Comparison of ENCODE assay signal across 16 cellular contexts in the genomic region with DNA sequence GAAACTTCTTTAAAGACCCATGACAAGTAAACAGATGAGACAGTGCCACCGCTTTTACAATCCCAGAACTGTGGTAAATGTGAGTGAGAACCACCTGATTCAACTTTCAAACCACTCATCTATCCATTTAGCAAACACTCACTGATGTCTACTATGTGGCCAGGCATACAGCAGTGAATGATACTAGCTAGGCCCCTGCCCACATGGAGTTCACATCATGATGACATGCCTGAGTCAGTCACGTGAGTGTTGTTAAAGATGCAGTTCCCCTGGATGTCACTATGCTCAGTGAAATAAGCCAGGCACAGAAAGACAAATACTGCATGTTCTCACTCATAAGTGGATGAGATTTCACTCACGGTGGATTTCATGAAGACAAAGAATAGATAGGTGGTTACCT. TPM values are rescaled to one million over a fixed set of nuclear protein-coding genes. Genes with fewer than 3 reads are reported as not detected.
DNase-seq lines count a peak whose midpoint lies in the region; ATAC-seq and TF ChIP-seq lines count a peak whose summit lies in the region.
"Had no signal": no experiment of that assay in that cellular context is flagged by ENCODE, and none has a peak within 500 bp of the region (broad histone marks: within the 10 kb centered on the region; RNA-seq: fewer than 3 reads in every experiment).

No MANE protein-coding gene starts in this region.

- peaks cover 3% of the 10 kb centered on the region; the same call in 1 of the 2 replicates for H4K20me1 ChIP-seq in IMR-90 (ENCODE audit: insufficient read depth, low read length)

- no peak overlapping the region for H3K4ac ChIP-seq in IMR-90 (ENCODE audit: low read depth, low read length)
- no peak overlapping the region for H3K4ac ChIP-seq in trophoblast cell (ENCODE audit: low read depth, low read length)

- H4K8ac ChIP-seq in IMR-90 (ENCODE audit: low read depth in 2 of 2, low read length in 2 of 2) = no peak overlapping the region
- H4K8ac ChIP-seq in trophoblast cell (ENCODE audit: low read depth, low read length) = no peak overlapping the region

- H3K9me1 ChIP-seq in IMR-90 (ENCODE audit: insufficient read depth, low read length) = peaks cover 13% of the 10 kb centered on the region; the same call in 1 of the 2 replicates

- H3K79me2 ChIP-seq in trophoblast cell (ENCODE audit: control insufficient read depth, insufficient read depth, low read length, poor library complexity) = no peaks in the 10 kb centered on the region

- TF ChIP-seq CTCF in IMR-90 (conservative IDR thresholded peaks at IDR 0.05; ENCODE audit: low read depth, low read length) = no peak
- no peak for TF ChIP-seq CTCF in body of pancreas (IDR thresholded peaks at IDR 0.05)

- CTCF ChIA-PET in IMR-90 (lab: Yijun Ruan, JAX) = interaction anchor here (1.3 kb wide), 1 partner anchor 17 kb away, joined by 3 read pairs; no protein-coding TSS in a partner anchor

- H3K23ac ChIP-seq in IMR-90 (ENCODE audit: low read depth, low read length) (no peak overlapping the region; the same call in 1 of the 2 replicates), trophoblast cell (ENCODE audit: low read length) (no peak overlapping the region)

- no peaks in the 10 kb centered on the region for H3K27me3 Mint-ChIP-seq in activated T-helper 2 cell treated with anti-CD3 and anti-CD28 coated beads, Interferon-gamma antibody, Interleukin-2, Interleukin-4, amounts not matched to agents 10 μg/mL and 5 μg/mL and 100 μg/mL, durations not matched to agents 14 hours and 24 hours and 36 hours (ENCODE audit: low read depth)
- H3K27me3 Mint-ChIP-seq: stimulated activated memory B cell treated with anti-CD40 and anti-IgM and Interleukin-4, amounts not matched to agents 10 μg/mL and 1 μg/mL and 100 μg/mL, for 72 hours had no signal

- H3K4me1 ChIP-seq in IMR-90 (ENCODE audit: control insufficient read depth, insufficient read depth, low read length) (peaks cover 5% of the 10 kb centered on the region), trophoblast cell (ENCODE audit: control insufficient read depth in 1 of 2, insufficient read depth in 2 of 2, low read length in 2 of 2) (peaks cover 0 to 5% of the 10 kb centered on the region in 2 experiments), body of pancreas (no peaks in the 10 kb centered on the region)
- H3K4me1 ChIP-seq: BLaER1 had no signal

- no peak overlapping the region for H2BK12ac ChIP-seq in trophoblast cell (ENCODE audit: low read length)

- intact Hi-C loops in IMR-90 (cut with micrococcal nuclease) (no loop called here), body of pancreas (cut with DNase I) (no loop called here)
- intact Hi-C loops in activated T-helper 2 cell treated with anti-CD3 and anti-CD28 coated beads, Interferon-gamma antibody, Interleukin-2, Interleukin-4, amounts not matched to agents 10 μg/mL and 5 μg/mL and 100 μg/mL, durations not matched to agents 14 hours and 24 hours and 36 hours (cut with micrococcal nuclease) = no loop called here

- no peaks in the 10 kb centered on the region for H3K9me3 Mint-ChIP-seq in activated naive CD4-positive, alpha-beta T cell treated with anti-CD3 and anti-CD28 coated beads, Interleukin-2, amount 50 U/mL, for 72 hours
- H3K9me3 Mint-ChIP-seq in activated T-helper 2 cell treated with anti-CD3 and anti-CD28 coated beads, Interferon-gamma antibody, Interleukin-2, Interleukin-4, amounts not matched to agents 10 μg/mL and 5 μg/mL and 100 μg/mL, durations not matched to agents 14 hours and 24 hours and 36 hours = no peaks in the 10 kb centered on the region
- H3K9me3 Mint-ChIP-seq: neural crest cell; stimulated activated memory B cell treated with anti-CD40 and anti-IgM and Interleukin-4, amounts not matched to agents 10 μg/mL and 1 μg/mL and 100 μg/mL, for 72 hours had no signal

- no TSS peak for BruUV-seq in IMR-90 (replicated peaks; lab: Mats Ljungman, UMichigan)

- no peak overlapping the region for H2AFZ ChIP-seq in IMR-90 (replicated peaks; ENCODE audit: low read length, poor library complexity)
- no peak overlapping the region for H2AFZ ChIP-seq in trophoblast cell (ENCODE audit: insufficient read depth, low read length, poor library complexity)

- peaks cover 16 to 35% of the 10 kb centered on the region in 2 experiments for H3K79me1 ChIP-seq in IMR-90 (ENCODE audit: low read depth in 1 of 2, low read length in 2 of 2)
- no peaks in the 10 kb centered on the region for H3K79me1 ChIP-seq in trophoblast cell (ENCODE audit: low read length)

- no peak overlapping the region for H3K18ac ChIP-seq in IMR-90 (ENCODE audit: low read depth, low read length)
- no peak overlapping the region for H3K18ac ChIP-seq in trophoblast cell (ENCODE audit: low read length)

- WGBS in IMR-90 (ENCODE audit: extremely low coverage in 2 of 2, insufficient read length in 1 of 2), 2 experiments = 80% methylated on average over 1 of the region's 3 CpGs; no CpG with 5 or more reads in 1 of the 2 experiments
- no CpG with 5 or more reads among the region's 3 CpGs for WGBS in trophoblast cell (ENCODE audit: extremely low coverage, insufficient coverage, insufficient read length)
- 76 to 79% methylated on average over 3 of the region's 3 CpGs for WGBS in body of pancreas, 2 donors

- no peak overlapping the region for H3K4me3 ChIP-seq in IMR-90 (ENCODE audit: insufficient read depth, low read depth, low read length)
- H3K4me3 ChIP-seq in trophoblast cell (ENCODE audit: low read depth, low read length) = no peak overlapping the region
- H3K4me3 ChIP-seq in body of pancreas = no peak overlapping the region
- H3K4me3 ChIP-seq: BLaER1, coronary artery, GM12878, lung had no signal

- POLR2A ChIA-PET in IMR-90 (lab: Charles Lee; ENCODE audit: unreplicated experiment) = no interaction called here

- H3K4me2 ChIP-seq in IMR-90 (ENCODE audit: low read depth, low read length) (no peak overlapping the region), trophoblast cell (ENCODE audit: low read length) (no peak overlapping the region)
- H3K4me2 ChIP-seq: BLaER1 had no signal

- no peaks in the 10 kb centered on the region for H3K9me3 ChIP-seq in IMR-90 (ENCODE audit: control insufficient read depth, insufficient read depth, low read length)
- no peaks in the 10 kb centered on the region for H3K9me3 ChIP-seq in trophoblast cell (ENCODE audit: insufficient read depth, low read depth, low read length)
- no peaks in the 10 kb centered on the region for H3K9me3 ChIP-seq in body of pancreas
- H3K9me3 ChIP-seq: BLaER1 had no signal

- TF ChIP-seq POLR2A in IMR-90 (IDR thresholded peaks at IDR 0.05; ENCODE audit: low read depth, low read length) = no peak
- no peak for TF ChIP-seq POLR2A in body of pancreas (IDR thresholded peaks at IDR 0.05)

- H3K4me1 Mint-ChIP-seq in activated T-helper 2 cell treated with anti-CD3 and anti-CD28 coated beads, Interferon-gamma antibody, Interleukin-2, Interleukin-4, amounts not matched to agents 10 μg/mL and 5 μg/mL and 100 μg/mL, durations not matched to agents 14 hours and 24 hours and 36 hours (ENCODE audit: low read depth) = peaks cover 7% of the 10 kb centered on the region

- DNase-seq in activated naive CD4-positive, alpha-beta T cell treated with anti-CD3 and anti-CD28 coated beads, Interleukin-2, amount 50 U/mL, for 72 hours (ENCODE audit: low spot score in 2 of 2) = no peak
- DNase-seq in activated naive CD4-positive, alpha-beta T cell (lab: John Stamatoyannopoulos, UW) = no peak
- DNase-seq in IMR-90 (peak; percentile 22), trophoblast cell (peak; percentile 11 to 27), body of pancreas (no peak), NCI-H2081 (lab: John Stamatoyannopoulos, UW) (no peak)
- no peak for DNase-seq in activated T-helper 2 cell treated with anti-CD3 and anti-CD28 coated beads, Interferon-gamma antibody, Interleukin-2, Interleukin-4, amounts not matched to agents 10 μg/mL and 5 μg/mL and 100 μg/mL, durations not matched to agents 14 hours and 24 hours and 36 hours (ENCODE audit: low spot score)
- DNase-seq: amygdala, EL, NCI-H1092 treated with DMSO at 0.1 percent for 48 hours had no signal

- no peak overlapping the region for H2BK120ac ChIP-seq in IMR-90 (ENCODE audit: low read depth, low read length)
- H2BK120ac ChIP-seq in trophoblast cell (ENCODE audit: insufficient read depth, low read length, poor library complexity) = no peak overlapping the region

- H3K27me3 ChIP-seq in IMR-90 (ENCODE audit: control insufficient read depth, insufficient read depth, low read length) (no peaks in the 10 kb centered on the region), trophoblast cell (ENCODE audit: insufficient read depth, low read length) (no peaks in the 10 kb centered on the region), body of pancreas (no peaks in the 10 kb centered on the region)
- H3K27me3 ChIP-seq: BLaER1 had no signal

- H2BK15ac ChIP-seq in IMR-90 (ENCODE audit: low read depth, low read length) = no peak overlapping the region

- no peak overlapping the region for H3K4me3 Mint-ChIP-seq in activated T-helper 2 cell treated with anti-CD3 and anti-CD28 coated beads, Interferon-gamma antibody, Interleukin-2, Interleukin-4, amounts not matched to agents 10 μg/mL and 5 μg/mL and 100 μg/mL, durations not matched to agents 14 hours and 24 hours and 36 hours (ENCODE audit: low read depth)
- H3K4me3 Mint-ChIP-seq: neural crest cell; stimulated activated memory B cell treated with anti-CD40 and anti-IgM and Interleukin-4, amounts not matched to agents 10 μg/mL and 1 μg/mL and 100 μg/mL, for 72 hours had no signal

- H3K36me3 ChIP-seq in IMR-90 (ENCODE audit: control insufficient read depth, insufficient read depth, low read length) (peaks cover 21% of the 10 kb centered on the region), trophoblast cell (ENCODE audit: control insufficient read depth in 1 of 2, insufficient read depth in 2 of 2, low read length in 2 of 2) (peaks cover 13 to 21% of the 10 kb centered on the region in 2 experiments), body of pancreas (replicated peaks in 1 of 2; ENCODE audit: insufficient read depth in 1 of 2, low read depth in 2 of 2) (peaks cover 4 to 6% of the 10 kb centered on the region in 2 donors)

- H2BK5ac ChIP-seq in IMR-90 (ENCODE audit: low read depth, low read length, poor library complexity, severe bottlenecking) = no peak overlapping the region
- H2BK5ac ChIP-seq in trophoblast cell (ENCODE audit: low read depth, low read length, poor library complexity) = no peak overlapping the region

- TF ChIP-seq RAD21 in IMR-90 (IDR thresholded peaks at IDR 0.05; ENCODE audit: low read length) = no peak

- H4K12ac ChIP-seq in trophoblast cell (ENCODE audit: low read depth, low read length) = no peak overlapping the region

- H3K9ac ChIP-seq in IMR-90 (ENCODE audit: low read depth, low read length) (no peak overlapping the region), trophoblast cell (ENCODE audit: low read length) (no peak overlapping the region)
- H3K9ac ChIP-seq: BLaER1 had no signal

- no peak overlapping the region for H3K56ac ChIP-seq in IMR-90 (ENCODE audit: extremely low read depth, insufficient read depth, low read length)

- dilution Hi-C loops in IMR-90 (cut with HindIII; ENCODE audit: low sequenced_read_pairs, unreplicated experiment) = no loop called here

- H3K14ac ChIP-seq in IMR-90 (replicated peaks; ENCODE audit: low read depth, low read length) (no peak overlapping the region), trophoblast cell (ENCODE audit: low read length) (no peak overlapping the region)

- H3K27ac ChIP-seq in IMR-90 (ENCODE audit: insufficient read depth, low read length) = no peak overlapping the region
- no peak overlapping the region for H3K27ac ChIP-seq in trophoblast cell (ENCODE audit: low read depth, low read length)
- H3K27ac ChIP-seq in body of pancreas = no peak overlapping the region
- H3K27ac ChIP-seq: BLaER1, coronary artery had no signal

- in situ Hi-C loops in IMR-90 (cut with MboI; ENCODE audit: low sequenced_read_pairs) = no loop called here

- H4K91ac ChIP-seq in IMR-90 (ENCODE audit: insufficient read depth, low read depth, low read length) (no peak overlapping the region), trophoblast cell (ENCODE audit: low read depth, low read length) (no peak overlapping the region)

- H2AK5ac ChIP-seq in IMR-90 (ENCODE audit: low read depth, low read length) (no peak overlapping the region), trophoblast cell (ENCODE audit: low read length) (no peak overlapping the region)

- H2BK20ac ChIP-seq in IMR-90 (ENCODE audit: low read depth, low read length) = no peak overlapping the region

- H3K27ac Mint-ChIP-seq in activated naive CD4-positive, alpha-beta T cell treated with anti-CD3 and anti-CD28 coated beads, Interleukin-2, amount 50 U/mL, for 72 hours = no peak overlapping the region
- H3K27ac Mint-ChIP-seq in activated T-helper 2 cell treated with anti-CD3 and anti-CD28 coated beads, Interferon-gamma antibody, Interleukin-2, Interleukin-4, amounts not matched to agents 10 μg/mL and 5 μg/mL and 100 μg/mL, durations not matched to agents 14 hours and 24 hours and 36 hours = peak overlapping the region; percentile 74
- H3K27ac Mint-ChIP-seq: stimulated activated memory B cell treated with anti-CD40 and anti-IgM and Interleukin-4, amounts not matched to agents 10 μg/mL and 1 μg/mL and 100 μg/mL, for 72 hours had no signal

- H4K5ac ChIP-seq in IMR-90 (ENCODE audit: low read depth, low read length) = no peak overlapping the region

- H2AK9ac ChIP-seq in IMR-90 (replicated peaks; ENCODE audit: low read depth, low read length, poor library complexity) = no peak overlapping the region

- peaks cover 6 to 30% of the 10 kb centered on the region in 2 donors for H3K36me3 Mint-ChIP-seq in activated naive CD4-positive, alpha-beta T cell treated with anti-CD3 and anti-CD28 coated beads, Interleukin-2, amount 50 U/mL, for 72 hours
- H3K36me3 Mint-ChIP-seq in activated T-helper 2 cell treated with anti-CD3 and anti-CD28 coated beads, Interferon-gamma antibody, Interleukin-2, Interleukin-4, amounts not matched to agents 10 μg/mL and 5 μg/mL and 100 μg/mL, durations not matched to agents 14 hours and 24 hours and 36 hours (ENCODE audit: low read depth) = peaks cover 60% of the 10 kb centered on the region

- ATAC-seq in activated naive CD4-positive, alpha-beta T cell treated with anti-CD3 and anti-CD28 coated beads, Interleukin-2, amount 50 U/mL, for 72 hours = peak; percentile 86 to 89
- ATAC-seq in IMR-90 (ENCODE audit: low read depth) (no peak), body of pancreas (no peak)
- ATAC-seq: GM12878; stimulated activated memory B cell treated with anti-CD40 and anti-IgM and Interleukin-4, amounts not matched to agents 10 μg/mL and 1 μg/mL and 100 μg/mL, for 72 hours had no signal

RNA-seq across cellular contexts. Expression of gene STX6, which starts 28.4 kb away (rescaled TPM):
- 10 to 100 TPM; 18.7 to 20.3 TPM for total RNA-seq in activated naive CD4-positive, alpha-beta T cell treated with anti-CD3 and anti-CD28 coated beads, Interleukin-2, amount 50 U/mL, for 72 hours
- total RNA-seq in IMR-90 (2012; rRNA removed) (31.4 and 38.0 TPM in 2 replicates), body of pancreas (10 to 100 TPM in 1 of 2 donors, 1 to 10 TPM in 1; 8.6 to 10.9 TPM)
- 14.5 and 16.0 TPM in 2 replicates for polyA plus RNA-seq in IMR-90 (2012; rRNA removed)
- 8.8 and 10.4 TPM in 2 replicates for polyA plus RNA-seq in IMR-90 (2012; cell fraction: cytosol; rRNA removed)
- 7.2 and 15.5 TPM in 2 replicates for polyA plus RNA-seq in IMR-90 (2012; cell fraction: nucleus; rRNA removed; ENCODE audit: low replicate concordance)
- 31.2 and 31.4 TPM in 2 replicates for total RNA-seq in activated T-helper 2 cell treated with anti-CD3 and anti-CD28 coated beads, Interferon-gamma antibody, Interleukin-2, Interleukin-4, amounts not matched to agents 10 μg/mL and 5 μg/mL and 100 μg/mL, durations not matched to agents 14 hours and 24 hours and 36 hours
- polyA plus RNA-seq in trophoblast cell (2013) = 11.1 and 11.2 TPM in 2 replicates

RNA-seq across cellular contexts. Expression of gene MR1, which starts 39.5 kb away (rescaled TPM):
- total RNA-seq in activated naive CD4-positive, alpha-beta T cell treated with anti-CD3 and anti-CD28 coated beads, Interleukin-2, amount 50 U/mL, for 72 hours = 10 to 100 TPM; 13.5 to 27.4 TPM
- 5.0 and 6.1 TPM in 2 replicates for total RNA-seq in IMR-90 (2012; rRNA removed)
- 5.0 and 6.0 TPM in 2 replicates for polyA plus RNA-seq in IMR-90 (2012; rRNA removed)
- 2.1 and 3.4 TPM in 2 replicates for polyA plus RNA-seq in IMR-90 (2012; cell fraction: cytosol; rRNA removed)
- 1.8 and 4.0 TPM in 2 replicates for polyA plus RNA-seq in IMR-90 (2012; cell fraction: nucleus; rRNA removed; ENCODE audit: low replicate concordance)
- 13.8 and 18.2 TPM in 2 replicates for total RNA-seq in activated T-helper 2 cell treated with anti-CD3 and anti-CD28 coated beads, Interferon-gamma antibody, Interleukin-2, Interleukin-4, amounts not matched to agents 10 μg/mL and 5 μg/mL and 100 μg/mL, durations not matched to agents 14 hours and 24 hours and 36 hours
- 0.57 and 0.79 TPM in 2 replicates for polyA plus RNA-seq in trophoblast cell (2013)
- 1 to 10 TPM; 2.3 to 4.9 TPM for total RNA-seq in body of pancreas

Comparison
In these comparisons a context has a peak if more than half of its experiments do, and no peak if none do; other contexts are left out.
1. ATAC-seq: peak in activated naive CD4-positive, alpha-beta T cell treated with anti-CD3 and anti-CD28 coated beads, Interleukin-2, amount 50 U/mL, for 72 hours (2 of 2); none in IMR-90 (single experiment) and body of pancreas (single experiment).
2. DNase-seq: peak in IMR-90 (single experiment) and trophoblast cell (2 of 2); none in activated naive CD4-positive, alpha-beta T cell treated with anti-CD3 and anti-CD28 coated beads, Interleukin-2, amount 50 U/mL, for 72 hours (0 of 2), activated naive CD4-positive, alpha-beta T cell (0 of 4), activated T-helper 2 cell treated with anti-CD3 and anti-CD28 coated beads, Interferon-gamma antibody, Interleukin-2, Interleukin-4, amounts not matched to agents 10 μg/mL and 5 μg/mL and 100 μg/mL, durations not matched to agents 14 hours and 24 hours and 36 hours (single experiment), body of pancreas (0 of 4) and NCI-H2081 (0 of 2).